ENCODE assay signal across 8 cellular contexts in the genomic region with DNA sequence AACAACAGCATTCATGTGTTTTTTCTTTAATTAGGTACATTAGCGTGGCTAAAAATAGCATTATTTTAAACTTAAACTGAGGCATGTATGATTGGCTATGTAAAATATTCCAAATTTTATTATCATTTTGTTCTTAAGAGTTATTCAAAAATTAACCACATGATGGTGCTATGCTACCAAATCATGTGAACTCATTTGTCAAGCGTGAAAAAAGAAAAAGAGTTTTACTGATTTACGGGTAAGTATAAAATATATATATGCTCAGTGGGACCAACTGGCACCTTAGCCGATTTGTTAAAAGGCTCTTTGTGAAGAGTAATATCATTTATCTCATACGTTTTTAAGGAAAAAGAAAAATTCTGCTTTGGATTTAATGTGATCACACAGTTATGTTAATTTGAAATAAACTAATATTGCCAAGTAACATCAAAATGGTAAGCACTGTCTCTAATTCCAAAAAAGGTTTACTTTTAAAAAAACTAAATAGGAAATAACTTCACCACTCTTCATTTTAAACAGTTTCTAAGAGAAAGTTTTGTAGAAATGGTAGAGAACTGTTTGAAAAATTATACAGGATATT.
DNase-seq lines count a peak whose midpoint lies in the region; ATAC-seq and TF ChIP-seq lines count a peak whose summit lies in the region.

No MANE protein-coding gene starts in this region.

- peaks cover 21% of the 10 kb centered on the region for H3K4me1 Mint-ChIP-seq in mesothelial cell of epicardium
- H3K4me1 Mint-ChIP-seq in activated T-helper 2 cell treated with anti-CD3 and anti-CD28 coated beads, Interferon-gamma antibody, Interleukin-2, Interleukin-4, amounts not matched to agents 10 μg/mL and 5 μg/mL and 100 μg/mL, durations not matched to agents 14 hours and 24 hours and 36 hours (ENCODE audit: low read depth): no peaks in the 10 kb centered on the region

- H3K27me3 ChIP-seq in DOHH2 (ENCODE audit: control insufficient read depth, low read length): no peaks in the 10 kb centered on the region

- H3K79me2 ChIP-seq in DOHH2 (ENCODE audit: control insufficient read depth, low read length): no peaks in the 10 kb centered on the region

- TF ChIP-seq CTCF in DOHH2 (IDR thresholded peaks at IDR 0.05; ENCODE audit: low read depth, low read length, poor library complexity, severe bottlenecking) (peak; percentile 41), LNCAP (IDR thresholded peaks at IDR 0.05) (peak; percentile 65), mesothelial cell of epicardium (IDR thresholded peaks at IDR 0.05; ENCODE audit: unreplicated experiment) (peak; percentile 77)

- H3K4me1 ChIP-seq in DOHH2 (ENCODE audit: control insufficient read depth, low read length): no peaks in the 10 kb centered on the region

- H3K27ac ChIP-seq in DOHH2 (ENCODE audit: low read depth, low read length): no peak overlapping the region

- no peaks in the 10 kb centered on the region for H3K36me3 Mint-ChIP-seq in mesothelial cell of epicardium
- no peaks in the 10 kb centered on the region for H3K36me3 Mint-ChIP-seq in activated T-helper 2 cell treated with anti-CD3 and anti-CD28 coated beads, Interferon-gamma antibody, Interleukin-2, Interleukin-4, amounts not matched to agents 10 μg/mL and 5 μg/mL and 100 μg/mL, durations not matched to agents 14 hours and 24 hours and 36 hours (ENCODE audit: low read depth)

- intact Hi-C loops in activated T-helper 2 cell treated with anti-CD3 and anti-CD28 coated beads, Interferon-gamma antibody, Interleukin-2, Interleukin-4, amounts not matched to agents 10 μg/mL and 5 μg/mL and 100 μg/mL, durations not matched to agents 14 hours and 24 hours and 36 hours (cut with micrococcal nuclease): no loop called here

- H3K4me2 ChIP-seq in DOHH2 (ENCODE audit: low read length): no peak overlapping the region

- no peaks in the 10 kb centered on the region for H3K9me2 ChIP-seq in DOHH2 (replicated peaks; ENCODE audit: control insufficient read depth, low read length)

- no peak overlapping the region for H3K27ac Mint-ChIP-seq in mesothelial cell of epicardium
- H3K27ac Mint-ChIP-seq in activated T-helper 2 cell treated with anti-CD3 and anti-CD28 coated beads, Interferon-gamma antibody, Interleukin-2, Interleukin-4, amounts not matched to agents 10 μg/mL and 5 μg/mL and 100 μg/mL, durations not matched to agents 14 hours and 24 hours and 36 hours: no peak overlapping the region

- H3K4me3 ChIP-seq in DOHH2 (ENCODE audit: low read length): no peak overlapping the region

- peaks cover 5% of the 10 kb centered on the region for H3K9me3 Mint-ChIP-seq in mesothelial cell of epicardium
- H3K9me3 Mint-ChIP-seq in activated T-helper 2 cell treated with anti-CD3 and anti-CD28 coated beads, Interferon-gamma antibody, Interleukin-2, Interleukin-4, amounts not matched to agents 10 μg/mL and 5 μg/mL and 100 μg/mL, durations not matched to agents 14 hours and 24 hours and 36 hours: no peaks in the 10 kb centered on the region

- no peak overlapping the region for H3K4me3 Mint-ChIP-seq in mesothelial cell of epicardium
- no peak overlapping the region for H3K4me3 Mint-ChIP-seq in activated T-helper 2 cell treated with anti-CD3 and anti-CD28 coated beads, Interferon-gamma antibody, Interleukin-2, Interleukin-4, amounts not matched to agents 10 μg/mL and 5 μg/mL and 100 μg/mL, durations not matched to agents 14 hours and 24 hours and 36 hours (ENCODE audit: low read depth)

- H3K36me3 ChIP-seq in DOHH2 (ENCODE audit: control insufficient read depth, low read length): no peaks in the 10 kb centered on the region

- DNase-seq in amniotic epithelial cell (ENCODE audit: low read depth) (peak; percentile 35), mesothelial cell of epicardium (ENCODE audit: low spot score in 2 of 2, unreplicated experiment in 2 of 2) (no peak), occipital lobe (lab: John Stamatoyannopoulos, UW) (no peak)
- no peak for DNase-seq in activated T-helper 2 cell treated with anti-CD3 and anti-CD28 coated beads, Interferon-gamma antibody, Interleukin-2, Interleukin-4, amounts not matched to agents 10 μg/mL and 5 μg/mL and 100 μg/mL, durations not matched to agents 14 hours and 24 hours and 36 hours (ENCODE audit: low spot score)

- no peaks in the 10 kb centered on the region for H3F3A ChIP-seq in DOHH2 (ENCODE audit: control insufficient read depth, insufficient read depth)

- H4K20me1 ChIP-seq in DOHH2 (ENCODE audit: control insufficient read depth, insufficient read depth, low read depth, low read length): no peaks in the 10 kb centered on the region

- ATAC-seq in HG02610 (IDR thresholded peaks at IDR 0.05; ENCODE audit: unreplicated experiment) (no peak), HG03159 (IDR thresholded peaks at IDR 0.05; ENCODE audit: unreplicated experiment) (no peak)

- H3K9me3 ChIP-seq in DOHH2 (ENCODE audit: control insufficient read depth, insufficient read depth, low read length): no peaks in the 10 kb centered on the region

- no peaks in the 10 kb centered on the region for H3K27me3 Mint-ChIP-seq in mesothelial cell of epicardium (ENCODE audit: low read depth)
- no peaks in the 10 kb centered on the region for H3K27me3 Mint-ChIP-seq in activated T-helper 2 cell treated with anti-CD3 and anti-CD28 coated beads, Interferon-gamma antibody, Interleukin-2, Interleukin-4, amounts not matched to agents 10 μg/mL and 5 μg/mL and 100 μg/mL, durations not matched to agents 14 hours and 24 hours and 36 hours (ENCODE audit: low read depth)
